ENCODE assay signal across 10 cellular contexts in the genomic region with DNA sequence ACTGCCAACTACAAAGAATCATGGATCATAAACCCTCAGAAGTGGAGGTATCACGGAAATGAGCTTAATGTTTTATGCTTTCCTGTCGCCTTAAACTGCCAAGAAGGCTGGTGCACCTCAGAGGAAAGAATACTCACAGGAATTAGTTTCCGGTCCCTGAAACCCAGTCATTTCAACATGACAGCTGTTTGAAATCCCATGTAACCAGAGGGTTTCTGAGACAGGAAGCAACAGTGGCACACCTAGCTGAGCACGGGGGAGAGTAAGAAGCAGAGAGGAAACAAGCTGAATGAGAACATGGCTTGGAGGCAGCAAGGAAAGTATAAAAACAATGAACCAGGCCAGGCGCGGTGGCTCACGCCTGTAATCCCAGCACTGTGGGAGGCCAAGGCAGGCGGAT. TPM values are rescaled to one million over a fixed set of nuclear protein-coding genes. Genes with fewer than 3 reads are reported as not detected.
A peak's percentile ranks its signal among the peaks of the same experiment; 100 is the strongest.
DNase-seq lines count a peak whose midpoint lies in the region; ATAC-seq, FAIRE-seq and TF ChIP-seq lines count a peak whose summit lies in the region.
"Had no signal": no experiment of that assay in that cellular context is flagged by ENCODE, and none has a peak within 500 bp of the region (broad histone marks: within the 10 kb centered on the region; RNA-seq: fewer than 3 reads in every experiment).

No MANE protein-coding gene starts in this region.

- H3K36me3 Mint-ChIP-seq in activated CD4-positive, alpha-beta T cell treated with anti-CD3 and anti-CD28 coated beads, Interleukin-2, amount 10 ng/mL, durations not matched to agents 7 days and 5 days (ENCODE audit: low read depth) = peaks cover 29% of the 10 kb centered on the region

- no peaks in the 10 kb centered on the region for H3K27me3 ChIP-seq in gastroesophageal sphincter
- H3K27me3 ChIP-seq: hepatocyte, ovary had no signal

- peak overlapping the region; percentile 68; the same call in 2 of the 3 replicates for H3K4me2 ChIP-seq in A549
- H3K4me2 ChIP-seq: hepatocyte had no signal

- DNase-seq in A549 (ENCODE audit: low read depth in 1 of 2, low spot score in 1 of 2) (no peak), glomerular visceral epithelial cell (ENCODE audit: extremely low spot score) (peak; percentile 33), NCI-H1048 (lab: John Stamatoyannopoulos, UW) (no peak), DMS153 treated with DMSO at 0.1 percent for 48 hours (lab: John Stamatoyannopoulos, UW; ENCODE audit: unreplicated experiment) (no peak), anterior cingulate cortex (lab: John Stamatoyannopoulos, UW) (no peak)
- DNase-seq in activated CD4-positive, alpha-beta T cell treated with anti-CD3 and anti-CD28 coated beads, Interleukin-2, amount 10 ng/mL, durations not matched to agents 7 days and 5 days = peak; percentile 64
- DNase-seq: ovary had no signal

- TF ChIP-seq CTCF in A549 (IDR thresholded peaks at IDR 0.05) = no peak
- no peak for TF ChIP-seq CTCF in gastroesophageal sphincter (IDR thresholded peaks at IDR 0.05)

- TF ChIP-seq POLR2A in A549 (IDR thresholded peaks at IDR 0.05; ENCODE audit: low read length) (no peak), gastroesophageal sphincter (IDR thresholded peaks at IDR 0.05) (no peak)

- ATAC-seq in A549 (no peak), GM19467 (IDR thresholded peaks at IDR 0.05; ENCODE audit: unreplicated experiment) (peak; percentile 16), gastroesophageal sphincter (no peak)

- WGBS in A549 (ENCODE audit: missing lambda C conversion rate) = 81% methylated on average over 8 of the region's 8 CpGs
- 48% methylated on average over 8 of the region's 8 CpGs; no CpG with 5 or more reads in 1 of the 2 donors for WGBS in gastroesophageal sphincter (ENCODE audit: low coverage in 1 of 2), 2 donors

- TF ChIP-seq EP300 in A549 (IDR thresholded peaks at IDR 0.05) (no peak), gastroesophageal sphincter (IDR thresholded peaks at IDR 0.05) (no peak)

- peaks cover 70% of the 10 kb centered on the region for H3K4me1 ChIP-seq in A549
- peaks cover 0 to 76% (median 9%) of the 10 kb centered on the region in 3 donors for H3K4me1 ChIP-seq in gastroesophageal sphincter

- no peaks in the 10 kb centered on the region for H3K27me3 Mint-ChIP-seq in activated CD4-positive, alpha-beta T cell treated with anti-CD3 and anti-CD28 coated beads, Interleukin-2, amount 10 ng/mL, durations not matched to agents 7 days and 5 days

- H3K27ac Mint-ChIP-seq in activated CD4-positive, alpha-beta T cell treated with anti-CD3 and anti-CD28 coated beads, Interleukin-2, amount 10 ng/mL, durations not matched to agents 7 days and 5 days = peak overlapping the region; percentile 81

- no peak for FAIRE-seq in A549 (lab: Jason Lieb, UNC)

- TF ChIP-seq RAD21 in A549 (conservative IDR thresholded peaks at IDR 0.05 in 1 of 2, IDR thresholded peaks at IDR 0.05 in 1 of 2) = no peak

- H3K4me3 ChIP-seq in A549 = no peak overlapping the region
- no peak overlapping the region for H3K4me3 ChIP-seq in gastroesophageal sphincter
- H3K4me3 ChIP-seq: hepatocyte, ovary had no signal

- POLR2A ChIA-PET in A549 (lab: Yijun Ruan, JAX) = no interaction called here
- POLR2A ChIA-PET in activated CD4-positive, alpha-beta T cell treated with anti-CD3 and anti-CD28 coated beads, Interleukin-2, amount 10 ng/mL, durations not matched to agents 7 days and 5 days (lab: Charles Lee) = interaction anchor here (0.7 kb wide), 1 partner anchor 33 kb away, joined by 3 read pairs; no protein-coding TSS in a partner anchor

- CTCF ChIA-PET in A549 (lab: Yijun Ruan, JAX) = interaction anchor here (1.1 kb wide), 2 partner anchors 11 to 28 kb away, joined by 3 to 4 read pairs; no protein-coding TSS in a partner anchor
- CTCF ChIA-PET in activated CD4-positive, alpha-beta T cell treated with anti-CD3 and anti-CD28 coated beads, Interleukin-2, amount 10 ng/mL, durations not matched to agents 7 days and 5 days (lab: Charles Lee) = interaction anchor here (1.1 to 1.5 kb wide), 3 partner anchors 8 to 135 kb away, joined by 3 to 4 read pairs (median 4); no protein-coding TSS in a partner anchor

- peak overlapping the region in 1 of 2 experiments; percentile 23; a peak in 2 of 6 replicates for H3K27ac ChIP-seq in A549
- no peak overlapping the region for H3K27ac ChIP-seq in gastroesophageal sphincter
- H3K27ac ChIP-seq: hepatocyte, ovary had no signal

- no peaks in the 10 kb centered on the region for H3K9me3 Mint-ChIP-seq in activated CD4-positive, alpha-beta T cell treated with anti-CD3 and anti-CD28 coated beads, Interleukin-2, amount 10 ng/mL, durations not matched to agents 7 days and 5 days

- peaks cover 79% of the 10 kb centered on the region for H3K4me1 Mint-ChIP-seq in activated CD4-positive, alpha-beta T cell treated with anti-CD3 and anti-CD28 coated beads, Interleukin-2, amount 10 ng/mL, durations not matched to agents 7 days and 5 days

- no peaks in the 10 kb centered on the region for H3K36me3 ChIP-seq in gastroesophageal sphincter
- H3K36me3 ChIP-seq: ovary had no signal

- H3K4me3 Mint-ChIP-seq in activated CD4-positive, alpha-beta T cell treated with anti-CD3 and anti-CD28 coated beads, Interleukin-2, amount 10 ng/mL, durations not matched to agents 7 days and 5 days = peak overlapping the region; percentile 56

- no peaks in the 10 kb centered on the region for H3K9me3 ChIP-seq in A549
- no peaks in the 10 kb centered on the region for H3K9me3 ChIP-seq in gastroesophageal sphincter
- H3K9me3 ChIP-seq: ovary had no signal

TF ChIP-seq in A549, 52 proteins besides CTCF, POLR2A, EP300 and RAD21:
- no peak for TF ChIP-seq ESRRA (IDR thresholded peaks at IDR 0.05; ENCODE audit: borderline replicate concordance, low read length)
- TF ChIP-seq TP53 (CRISPR knock-in tag; IDR thresholded peaks at IDR 0.05) = no peak
- no peak for TF ChIP-seq ZNF302 (CRISPR knock-in tag; IDR thresholded peaks at IDR 0.05)
- TF ChIP-seq HOXB13 (CRISPR knock-in tag; IDR thresholded peaks at IDR 0.05; ENCODE audit: low read depth) = no peak
- no peak for TF ChIP-seq CEBPB (IDR thresholded peaks at IDR 0.05)
- no peak for TF ChIP-seq MAZ (IDR thresholded peaks at IDR 0.05; ENCODE audit: borderline replicate concordance, low read depth, low read length)
- TF ChIP-seq PHF8 (IDR thresholded peaks at IDR 0.05; ENCODE audit: borderline replicate concordance, low read depth) = no peak
- TF ChIP-seq, protein P1, sequence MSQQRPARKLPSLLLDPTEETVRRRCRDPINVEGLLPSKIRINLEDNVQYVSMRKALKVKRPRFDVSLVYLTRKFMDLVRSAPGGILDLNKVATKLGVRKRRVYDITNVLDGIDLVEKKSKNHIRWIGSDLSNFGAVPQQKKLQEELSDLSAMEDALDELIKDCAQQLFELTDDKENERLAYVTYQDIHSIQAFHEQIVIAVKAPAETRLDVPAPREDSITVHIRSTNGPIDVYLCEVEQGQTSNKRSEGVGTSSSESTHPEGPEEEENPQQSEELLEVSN (IDR thresholded peaks at IDR 0.05; ENCODE audit: borderline replicate concordance, low read depth) = no peak
- no peak for TF ChIP-seq KDM5A (IDR thresholded peaks at IDR 0.05)
- no peak for TF ChIP-seq RNF2 (IDR thresholded peaks at IDR 0.05; ENCODE audit: borderline replicate concordance, low read depth)
- no peak for TF ChIP-seq TFCP2L1 (CRISPR knock-in tag; IDR thresholded peaks at IDR 0.05)
- TF ChIP-seq HOXA7 (CRISPR knock-in tag; IDR thresholded peaks at IDR 0.05) = no peak
- no peak for TF ChIP-seq MAFK (IDR thresholded peaks at IDR 0.05; ENCODE audit: partially characterized antibody)
- no peak for TF ChIP-seq NFE2L2 (conservative IDR thresholded peaks at IDR 0.05; ENCODE audit: low read length)
- TF ChIP-seq CBX2 (IDR thresholded peaks at IDR 0.05; ENCODE audit: borderline replicate concordance, low read depth) = no peak
- TF ChIP-seq, protein P2, sequence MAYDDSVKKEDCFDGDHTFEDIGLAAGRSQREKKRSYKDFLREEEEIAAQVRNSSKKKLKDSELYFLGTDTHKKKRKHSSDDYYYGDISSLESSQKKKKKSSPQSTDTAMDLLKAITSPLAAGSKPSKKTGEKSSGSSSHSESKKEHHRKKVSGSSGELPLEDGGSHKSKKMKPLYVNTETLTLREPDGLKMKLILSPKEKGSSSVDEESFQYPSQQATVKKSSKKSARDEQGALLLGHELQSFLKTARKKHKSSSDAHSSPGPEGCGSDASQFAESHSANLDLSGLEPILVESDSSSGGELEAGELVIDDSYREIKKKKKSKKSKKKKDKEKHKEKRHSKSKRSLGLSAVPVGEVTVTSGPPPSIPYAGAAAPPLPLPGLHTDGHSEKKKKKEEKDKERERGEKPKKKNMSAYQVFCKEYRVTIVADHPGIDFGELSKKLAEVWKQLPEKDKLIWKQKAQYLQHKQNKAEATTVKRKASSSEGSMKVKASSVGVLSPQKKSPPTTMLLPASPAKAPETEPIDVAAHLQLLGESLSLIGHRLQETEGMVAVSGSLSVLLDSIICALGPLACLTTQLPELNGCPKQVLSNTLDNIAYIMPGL (CRISPR knock-in tag; IDR thresholded peaks at IDR 0.05; ENCODE audit: borderline replicate concordance) = no peak
- no peak for TF ChIP-seq HDAC2 (IDR thresholded peaks at IDR 0.05)
- TF ChIP-seq RFX5 (IDR thresholded peaks at IDR 0.05) = no peak

RNA-seq across cellular contexts. Expression of a gene that starts 3.9 kb away (rescaled TPM):
- polyA plus RNA-seq in A549 (2011; rRNA removed) = 156 and 159 TPM in 2 replicates
- polyA plus RNA-seq in A549 (2012; cell fraction: cytosol; rRNA removed) = 70.5 and 85.3 TPM in 2 replicates
- 54.7 and 109 TPM in 2 replicates for polyA plus RNA-seq in A549 (2012; cell fraction: nucleus; rRNA removed)
- polyA plus RNA-seq in A549 (2017; fragmentation: RNase III; extraction: RNeasy Plus Mini Kit Qiagen cat#74134 plus additional on column Dnase treatment) = 110 to 123 TPM (median 114 TPM) in 3 replicates
- polyA minus RNA-seq in A549 (2011; rRNA and poly(A)+ RNA removed) = 197 and 200 TPM in 2 replicates
- 100 to 1,000 TPM; 198 to 212 TPM for total RNA-seq in activated CD4-positive, alpha-beta T cell treated with anti-CD3 and anti-CD28 coated beads, Interleukin-2, amount 10 ng/mL, durations not matched to agents 7 days and 5 days
- 100 to 1,000 TPM; 132 to 166 (median 161) TPM for total RNA-seq in gastroesophageal sphincter

Comparison
In these comparisons a context has a peak if more than half of its experiments do, and no peak if none do; other contexts are left out.
1. DNase-seq: peak in activated CD4-positive, alpha-beta T cell treated with anti-CD3 and anti-CD28 coated beads, Interleukin-2, amount 10 ng/mL, durations not matched to agents 7 days and 5 days (single experiment) and glomerular visceral epithelial cell (single experiment); none in A549 (0 of 2), NCI-H1048 (single experiment), DMS153 treated with DMSO at 0.1 percent for 48 hours (single experiment) and anterior cingulate cortex (0 of 58).